In genomic region chr3:52537165-52537635, GRCh38 we compare ENCODE assay signal across 9 cellular contexts. TPM values are rescaled to one million over a fixed set of nuclear protein-coding genes. Genes with fewer than 3 reads are reported as not detected.
DNase-seq lines count a peak whose midpoint lies in the region; ATAC-seq lines count a peak whose summit lies in the region.
"Had no signal": no experiment of that assay in that cellular context is flagged by ENCODE, and none has a peak within 500 bp of the region (broad histone marks: within the 10 kb centered on the region; RNA-seq: fewer than 3 reads in every experiment).

No MANE protein-coding gene starts in this region.

- H3K9ac ChIP-seq in HUES64 (ENCODE audit: low read depth, low read length) (peak overlapping the region; percentile 91), iPS-15b (ENCODE audit: low read depth, low read length) (peak overlapping the region; percentile 95)

- peaks cover 3% of the 10 kb centered on the region for H3K27me3 Mint-ChIP-seq in activated naive CD8-positive, alpha-beta T cell treated with anti-CD3 and anti-CD28 coated beads for 36 hours
- H3K27me3 Mint-ChIP-seq in stimulated activated memory B cell treated with anti-CD40 and anti-IgM and Interleukin-4, amounts not matched to agents 10 μg/mL and 1 μg/mL and 100 μg/mL, for 72 hours, result no peaks in the 10 kb centered on the region

- H3K36me3 ChIP-seq in HUES64 (ENCODE audit: insufficient read depth, low read length) (peaks cover 20% of the 10 kb centered on the region), iPS-15b (ENCODE audit: control insufficient read depth, insufficient read depth, low read length) (peaks cover 12% of the 10 kb centered on the region)

- peak overlapping the region; percentile 75 for H3K27ac ChIP-seq in HUES64 (ENCODE audit: low read depth, low read length)

- H3K36me3 Mint-ChIP-seq in activated naive CD8-positive, alpha-beta T cell treated with anti-CD3 and anti-CD28 coated beads for 36 hours, result peaks cover 33% of the 10 kb centered on the region
- peaks cover 26% of the 10 kb centered on the region for H3K36me3 Mint-ChIP-seq in stimulated activated memory B cell treated with anti-CD40 and anti-IgM and Interleukin-4, amounts not matched to agents 10 μg/mL and 1 μg/mL and 100 μg/mL, for 72 hours

- no peak for DNase-seq in activated naive CD8-positive, alpha-beta T cell treated with anti-CD3 and anti-CD28 coated beads for 36 hours
- DNase-seq in NCI-H524 treated with DMSO at 0.1 percent for 48 hours (lab: John Stamatoyannopoulos, UW) (no peak), HCEC 1CT (no peak), SIG-M5 treated with dmso at 0.1 percent for 504 hours (lab: John Stamatoyannopoulos, UW; ENCODE audit: unreplicated experiment) (no peak)

- H3K4me3 ChIP-seq in HUES64 (ENCODE audit: low read length) (peak overlapping the region; percentile 85), iPS-15b (ENCODE audit: low read depth, low read length) (peak overlapping the region; percentile 99)

- 14% methylated on average over 6 of the region's 6 CpGs for WGBS in HUES64

- no peak for ATAC-seq in stimulated activated memory B cell treated with anti-CD40 and anti-IgM and Interleukin-4, amounts not matched to agents 10 μg/mL and 1 μg/mL and 100 μg/mL, for 72 hours
- ATAC-seq in HG03469 (IDR thresholded peaks at IDR 0.05; ENCODE audit: unreplicated experiment), result no peak

- H3K9me3 Mint-ChIP-seq in activated naive CD8-positive, alpha-beta T cell treated with anti-CD3 and anti-CD28 coated beads for 36 hours, result no peaks in the 10 kb centered on the region
- no peaks in the 10 kb centered on the region for H3K9me3 Mint-ChIP-seq in stimulated activated memory B cell treated with anti-CD40 and anti-IgM and Interleukin-4, amounts not matched to agents 10 μg/mL and 1 μg/mL and 100 μg/mL, for 72 hours

- H3K27me3 ChIP-seq in HUES64 (ENCODE audit: insufficient read depth, low read length), result no peaks in the 10 kb centered on the region
- H3K27me3 ChIP-seq in iPS-15b (ENCODE audit: control insufficient read depth, insufficient read depth, low read length), result no peaks in the 10 kb centered on the region

- H3K9me3 ChIP-seq in HUES64 (ENCODE audit: insufficient read depth, low read depth, low read length) (no peaks in the 10 kb centered on the region), iPS-15b (ENCODE audit: control insufficient read depth, insufficient read depth, low read length) (no peaks in the 10 kb centered on the region)

- H3K27ac Mint-ChIP-seq in activated naive CD8-positive, alpha-beta T cell treated with anti-CD3 and anti-CD28 coated beads for 36 hours, result peak overlapping the region; percentile 99
- peak overlapping the region; percentile 99 for H3K27ac Mint-ChIP-seq in stimulated activated memory B cell treated with anti-CD40 and anti-IgM and Interleukin-4, amounts not matched to agents 10 μg/mL and 1 μg/mL and 100 μg/mL, for 72 hours

- H3K4me1 ChIP-seq in HUES64 (ENCODE audit: insufficient read depth, low read length) (peaks cover 22% of the 10 kb centered on the region), iPS-15b (ENCODE audit: control insufficient read depth, insufficient read depth, low read length) (peaks cover 19% of the 10 kb centered on the region)

- peak overlapping the region; percentile 99 for H3K4me3 Mint-ChIP-seq in activated naive CD8-positive, alpha-beta T cell treated with anti-CD3 and anti-CD28 coated beads for 36 hours
- H3K4me3 Mint-ChIP-seq in stimulated activated memory B cell treated with anti-CD40 and anti-IgM and Interleukin-4, amounts not matched to agents 10 μg/mL and 1 μg/mL and 100 μg/mL, for 72 hours, result peak overlapping the region; percentile 97

- H3K4me1 Mint-ChIP-seq in activated naive CD8-positive, alpha-beta T cell treated with anti-CD3 and anti-CD28 coated beads for 36 hours, result peaks cover 40% of the 10 kb centered on the region
- peaks cover 58% of the 10 kb centered on the region for H3K4me1 Mint-ChIP-seq in stimulated activated memory B cell treated with anti-CD40 and anti-IgM and Interleukin-4, amounts not matched to agents 10 μg/mL and 1 μg/mL and 100 μg/mL, for 72 hours

RNA-seq across cellular contexts. Expression of gene UQCC5, which starts 0.8 kb away (rescaled TPM):
- polyA plus RNA-seq in HUES64 (2013, experiment 1 of 2), result 47.5 TPM
- 56.9 TPM for polyA plus RNA-seq in HUES64 (2013, experiment 2 of 2)
- 10 to 100 TPM; 23.4 to 23.6 TPM for total RNA-seq in activated naive CD8-positive, alpha-beta T cell treated with anti-CD3 and anti-CD28 coated beads for 36 hours

RNA-seq across cellular contexts. Expression of gene NT5DC2, which starts 3.5 kb away (rescaled TPM):
- polyA plus RNA-seq in HUES64 (2013, experiment 1 of 2), result 301 TPM
- 314 TPM for polyA plus RNA-seq in HUES64 (2013, experiment 2 of 2)
- total RNA-seq in activated naive CD8-positive, alpha-beta T cell treated with anti-CD3 and anti-CD28 coated beads for 36 hours, result 10 to 100 TPM; 66.6 to 73.4 TPM

RNA-seq across cellular contexts. Expression of gene STAB1, which starts 42.1 kb away (rescaled TPM):
- polyA plus RNA-seq in HUES64 (2013, experiment 1 of 2), result 0.15 TPM
- 0.32 TPM for polyA plus RNA-seq in HUES64 (2013, experiment 2 of 2)
- under 1 TPM; 0.08 to 0.10 TPM for total RNA-seq in activated naive CD8-positive, alpha-beta T cell treated with anti-CD3 and anti-CD28 coated beads for 36 hours
- total RNA-seq: M059J had no signal
